2 cellular contexts compared by ENCODE assay signal in genomic region chr2:55052087-55053061, GRCh38.
TF ChIP-seq lines count a peak whose summit lies in the region.

No MANE protein-coding gene starts in this region.

TF ChIP-seq in HCT116, 20 proteins besides CTCF, POLR2A, EP300 and RAD21 (continued from another document):
- TF ChIP-seq REST (IDR thresholded peaks at IDR 0.05; ENCODE audit: low read depth) (no peak), SRF (IDR thresholded peaks at IDR 0.05; ENCODE audit: low read depth) (no peak), ELF1 (IDR thresholded peaks at IDR 0.05; ENCODE audit: borderline replicate concordance, low read depth) (no peak), EZH2 (IDR thresholded peaks at IDR 0.05) (no peak), POLR2AphosphoS5 (IDR thresholded peaks at IDR 0.05; ENCODE audit: low read depth, low read length) (no peak), FOSL1 (IDR thresholded peaks at IDR 0.05; ENCODE audit: low read depth) (no peak; the same call in 1 of the 2 replicates), CBX3 (IDR thresholded peaks at IDR 0.05; ENCODE audit: low read depth) (no peak), SP1 (IDR thresholded peaks at IDR 0.05; ENCODE audit: low read depth) (no peak), ATF3 (IDR thresholded peaks at IDR 0.05) (no peak)

TF ChIP-seq in WTC11, 78 proteins besides CTCF, POLR2A, EP300 and RAD21 (continued from another document):
- no peak for TF ChIP-seq ZNF532 (CRISPR knock-in tag; IDR thresholded peaks at IDR 0.05; ENCODE audit: borderline replicate concordance)
- TF ChIP-seq ERG (CRISPR knock-in tag; IDR thresholded peaks at IDR 0.05) = no peak
- TF ChIP-seq PREB (CRISPR knock-in tag; IDR thresholded peaks at IDR 0.05; ENCODE audit: borderline replicate concordance) = no peak
- TF ChIP-seq FOXP1 (CRISPR knock-in tag; IDR thresholded peaks at IDR 0.05; ENCODE audit: borderline replicate concordance) = no peak
